Comparison of ENCODE assay signal across 18 cellular contexts in genomic region chr21:33854604-33855003, GRCh38.
DNase-seq lines count a peak whose midpoint lies in the region; ATAC-seq, FAIRE-seq and TF ChIP-seq lines count a peak whose summit lies in the region.
"Had no signal": no experiment of that assay in that cellular context is flagged by ENCODE, and none has a peak within 500 bp of the region (broad histone marks: within the 10 kb centered on the region; RNA-seq: fewer than 3 reads in every experiment).

No MANE protein-coding gene starts in this region.

- dilution Hi-C loops in keratinocyte (cut with MboI; ENCODE audit: extremely low pct_ligation_motif_present, low sequenced_read_pairs) = no loop called here

- H3K9me3 ChIP-seq in keratinocyte (ENCODE audit: control insufficient read depth, low read depth, low read length) (no peaks in the 10 kb centered on the region), vagina (no peaks in the 10 kb centered on the region)
- H3K9me3 ChIP-seq: BLaER1 treated with 17β-estradiol and CSF1 and Interleukin-3, amounts not matched to agents 10 nM and 100 nM; heart left ventricle had no signal

- no peaks in the 10 kb centered on the region for H3K27me3 Mint-ChIP-seq in activated naive CD8-positive, alpha-beta T cell treated with anti-CD3 and anti-CD28 coated beads for 36 hours

- FAIRE-seq in keratinocyte (lab: Jason Lieb, UNC) = peak; percentile 93
- FAIRE-seq: G401.6 had no signal

- TF ChIP-seq CTCF in keratinocyte (optimal IDR thresholded peaks at IDR 0.05 in 1 of 3, IDR thresholded peaks at IDR 0.05 in 1 of 3, conservative IDR thresholded peaks at IDR 0.05 in 1 of 3; ENCODE audit: extremely low read depth in 1 of 3, insufficient read depth in 2 of 3, low read length in 3 of 3) (no peak), vagina (IDR thresholded peaks at IDR 0.05) (no peak)

- peaks cover 2% of the 10 kb centered on the region for H3K36me3 Mint-ChIP-seq in activated naive CD8-positive, alpha-beta T cell treated with anti-CD3 and anti-CD28 coated beads for 36 hours
- H3K36me3 Mint-ChIP-seq: stimulated activated memory B cell treated with anti-CD40 and anti-IgM and Interleukin-4, amounts not matched to agents 10 μg/mL and 1 μg/mL and 100 μg/mL, for 72 hours had no signal

- intact Hi-C loops in vagina (cut with DNase I) = no loop called here

- H3K36me3 ChIP-seq in keratinocyte (ENCODE audit: control insufficient read depth in 2 of 2, extremely low read depth in 1 of 2, insufficient read depth in 2 of 2, low read length in 2 of 2) = no peaks in the 10 kb centered on the region
- no peaks in the 10 kb centered on the region for H3K36me3 ChIP-seq in vagina
- H3K36me3 ChIP-seq: BLaER1 treated with 17β-estradiol and CSF1 and Interleukin-3, amounts not matched to agents 10 nM and 100 nM; heart left ventricle had no signal

- peak overlapping the region; percentile 46 for H3K4me2 ChIP-seq in keratinocyte (ENCODE audit: control insufficient read depth, extremely low read depth, insufficient read depth, low read depth, low read length)

- no peak overlapping the region for H3K27ac Mint-ChIP-seq in activated naive CD8-positive, alpha-beta T cell treated with anti-CD3 and anti-CD28 coated beads for 36 hours
- H3K27ac Mint-ChIP-seq: nephron; stimulated activated memory B cell treated with anti-CD40 and anti-IgM and Interleukin-4, amounts not matched to agents 10 μg/mL and 1 μg/mL and 100 μg/mL, for 72 hours; T-helper 17 cell had no signal

- no peaks in the 10 kb centered on the region for H3K9me1 ChIP-seq in keratinocyte (ENCODE audit: control insufficient read depth, extremely low read depth, insufficient read depth, low read length)

- H3K27me3 ChIP-seq in keratinocyte (ENCODE audit: control insufficient read depth, extremely low read depth, insufficient read depth, low read length) (peaks cover 5% of the 10 kb centered on the region), vagina (no peaks in the 10 kb centered on the region)
- H3K27me3 ChIP-seq: BLaER1 treated with 17β-estradiol and CSF1 and Interleukin-3, amounts not matched to agents 10 nM and 100 nM; heart left ventricle had no signal

- H3K9ac ChIP-seq in keratinocyte (ENCODE audit: control insufficient read depth, extremely low read depth, insufficient read depth, low read length) = no peak overlapping the region
- H3K9ac ChIP-seq: BLaER1 treated with 17β-estradiol and CSF1 and Interleukin-3, amounts not matched to agents 10 nM and 100 nM had no signal

- no peak overlapping the region for H2AFZ ChIP-seq in keratinocyte (ENCODE audit: control insufficient read depth, low read length)

- no peaks in the 10 kb centered on the region for H3K79me2 ChIP-seq in keratinocyte (ENCODE audit: control insufficient read depth, insufficient read depth, low read length)

- peak; percentile 88 for DNase-seq in DMS53 (lab: John Stamatoyannopoulos, UW)
- peak; percentile 54 for DNase-seq in HT1080 (ENCODE audit: low read depth)
- DNase-seq in SHP77 (lab: John Stamatoyannopoulos, UW) = peak; percentile 40 to 51
- peak; percentile 75 for DNase-seq in keratinocyte (ENCODE audit: low read depth, low spot score)
- DNase-seq in iPS-NIHi11 (ENCODE audit: low spot score) = no peak
- no peak for DNase-seq in vagina (ENCODE audit: extremely low spot score in 2 of 2)
- no peak for DNase-seq in activated naive CD8-positive, alpha-beta T cell treated with anti-CD3 and anti-CD28 coated beads for 36 hours
- DNase-seq: activated naive CD4-positive, alpha-beta T cell treated with anti-CD3 and anti-CD28 coated beads, Interleukin-2, amount 50 U/mL, for 16 hours; NCI-H2029 treated with DMSO at 0.1 percent for 48 hours; stimulated activated CD4-positive, alpha-beta T cell treated with anti-CD3 and anti-CD28 coated beads, Interleukin-4, amount 100 ng/mL, for 4 hours; T-helper 17 cell had no signal

- H3K4me3 Mint-ChIP-seq in activated naive CD8-positive, alpha-beta T cell treated with anti-CD3 and anti-CD28 coated beads for 36 hours = no peak overlapping the region
- H3K4me3 Mint-ChIP-seq: nephron; stimulated activated memory B cell treated with anti-CD40 and anti-IgM and Interleukin-4, amounts not matched to agents 10 μg/mL and 1 μg/mL and 100 μg/mL, for 72 hours; T-helper 17 cell had no signal

- no peak for TF ChIP-seq POLR2A in vagina (IDR thresholded peaks at IDR 0.05)

- no peaks in the 10 kb centered on the region for H4K20me1 ChIP-seq in keratinocyte (ENCODE audit: control insufficient read depth, extremely low read depth, insufficient read depth, low read length)
- H4K20me1 ChIP-seq: BLaER1 treated with 17β-estradiol and CSF1 and Interleukin-3, amounts not matched to agents 10 nM and 100 nM had no signal

- H3K9me3 Mint-ChIP-seq in activated naive CD8-positive, alpha-beta T cell treated with anti-CD3 and anti-CD28 coated beads for 36 hours = no peaks in the 10 kb centered on the region
- H3K9me3 Mint-ChIP-seq: nephron; stimulated activated memory B cell treated with anti-CD40 and anti-IgM and Interleukin-4, amounts not matched to agents 10 μg/mL and 1 μg/mL and 100 μg/mL, for 72 hours had no signal

- H3K4me3 ChIP-seq in keratinocyte (ENCODE audit: control insufficient read depth in 2 of 3, extremely low read depth in 1 of 3, insufficient read depth in 2 of 3, low read depth in 1 of 3, low read length in 3 of 3) (no peak overlapping the region), vagina (no peak overlapping the region)
- H3K4me3 ChIP-seq: BLaER1 treated with 17β-estradiol and CSF1 and Interleukin-3, amounts not matched to agents 10 nM and 100 nM; heart left ventricle had no signal

- H3K4me1 ChIP-seq in keratinocyte (ENCODE audit: control insufficient read depth, extremely low read depth, insufficient read depth, low read length) (peaks cover 18% of the 10 kb centered on the region), vagina (peaks cover 26% of the 10 kb centered on the region)

- ATAC-seq in GM21360 (IDR thresholded peaks at IDR 0.05; ENCODE audit: unreplicated experiment) = no peak
- ATAC-seq: left lobe of liver; stimulated activated memory B cell treated with anti-CD40 and anti-IgM and Interleukin-4, amounts not matched to agents 10 μg/mL and 1 μg/mL and 100 μg/mL, for 72 hours; T-helper 17 cell had no signal

- H3K4me1 Mint-ChIP-seq in activated naive CD8-positive, alpha-beta T cell treated with anti-CD3 and anti-CD28 coated beads for 36 hours = no peaks in the 10 kb centered on the region
- H3K4me1 Mint-ChIP-seq: stimulated activated memory B cell treated with anti-CD40 and anti-IgM and Interleukin-4, amounts not matched to agents 10 μg/mL and 1 μg/mL and 100 μg/mL, for 72 hours; T-helper 17 cell had no signal

- H3K27ac ChIP-seq in keratinocyte (ENCODE audit: control insufficient read depth, insufficient read depth, low read length) (no peak overlapping the region), vagina (no peak overlapping the region)
- H3K27ac ChIP-seq: BLaER1 treated with 17β-estradiol and CSF1 and Interleukin-3, amounts not matched to agents 10 nM and 100 nM; heart left ventricle had no signal

Comparison
In these comparisons a context has a peak if more than half of its experiments do, and no peak if none do; other contexts are left out.
1. DNase-seq: peak in DMS53 (single experiment), HT1080 (single experiment), SHP77 (2 of 2) and keratinocyte (single experiment); none in iPS-NIHi11 (single experiment), vagina (0 of 2) and activated naive CD8-positive, alpha-beta T cell treated with anti-CD3 and anti-CD28 coated beads for 36 hours (single experiment).